ENCODE assay signal across 1 cellular context in genomic region chr12:55708695-55709233, GRCh38.
TF ChIP-seq lines count a peak whose summit lies in the region.

No MANE protein-coding gene starts in this region.

TF ChIP-seq in WTC11, 78 proteins besides CTCF, POLR2A, EP300 and RAD21 (continued from another document):
- TF ChIP-seq KAT7 (CRISPR knock-in tag; IDR thresholded peaks at IDR 0.05; ENCODE audit: borderline replicate concordance) (no peak), ATF3 (CRISPR knock-in tag; conservative IDR thresholded peaks at IDR 0.05) (no peak), ZBTB21 (CRISPR knock-in tag; IDR thresholded peaks at IDR 0.05; ENCODE audit: borderline replicate concordance) (no peak), USF1 (CRISPR knock-in tag; IDR thresholded peaks at IDR 0.05) (no peak), ZNF396 (CRISPR knock-in tag; IDR thresholded peaks at IDR 0.05; ENCODE audit: borderline replicate concordance) (no peak), E2F5 (CRISPR knock-in tag; IDR thresholded peaks at IDR 0.05) (no peak)
